In genomic region chr9:107730691-107731090, GRCh38 we compare ENCODE assay signal across 17 cellular contexts.
"Had no signal": no experiment of that assay in that cellular context is flagged by ENCODE, and none has a peak within 500 bp of the region (broad histone marks: within the 10 kb centered on the region; RNA-seq: fewer than 3 reads in every experiment).

No MANE protein-coding gene starts in this region.

- ATAC-seq: heart right ventricle; naive thymus-derived CD4-positive, alpha-beta T cell had no signal

- H3K27me3 ChIP-seq: heart right ventricle, neutrophil, right atrium auricular region, sigmoid colon, stomach had no signal

- H3K4me3 ChIP-seq: coronary artery, heart right ventricle, right atrium auricular region, sigmoid colon, stomach had no signal

- H3K27ac ChIP-seq: coronary artery, heart right ventricle, neutrophil, right atrium auricular region, sigmoid colon, stomach had no signal

- DNase-seq: effector CD4-positive, alpha-beta T cell; foreskin melanocyte; heart right ventricle; hypothalamus; kidney glomerular epithelial cell; mesendoderm; naive thymus-derived CD4-positive, alpha-beta T cell; sigmoid colon; small intestine; stimulated activated CD4-positive, alpha-beta T cell treated with anti-CD3 and anti-CD28 coated beads, Interleukin-12 subunit alpha, Interleukin-12 subunit beta, amount 100 ng/mL, for 4 hours; stimulated activated naive CD4-positive, alpha-beta T cell; stomach; substantia nigra; trophoblast cell had no signal

- H3K36me3 ChIP-seq: heart right ventricle, neutrophil, right atrium auricular region, sigmoid colon, stomach had no signal

- H3K9me3 ChIP-seq: heart right ventricle, neutrophil, right atrium auricular region, sigmoid colon, stomach had no signal
